ENCODE assay signal across 1 cellular context in the genomic region with DNA sequence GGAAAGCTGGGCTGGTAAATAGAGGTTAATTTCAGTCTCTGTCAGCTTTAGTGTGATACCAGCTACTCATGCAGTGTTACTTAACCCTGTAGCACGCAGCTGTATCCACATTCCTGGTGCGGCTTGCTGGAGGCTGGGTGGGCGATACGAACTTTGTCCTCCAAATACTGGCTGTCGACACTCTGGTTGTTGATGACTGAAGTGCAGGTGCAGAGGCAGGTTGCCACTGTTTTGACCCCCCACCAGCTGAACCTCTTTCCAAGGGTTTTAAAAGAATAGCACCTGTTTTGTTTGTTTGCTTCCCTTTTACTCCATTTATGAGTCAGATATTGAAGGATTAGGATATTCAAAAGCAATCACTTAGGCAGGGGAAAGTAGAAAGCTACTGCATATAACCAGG.
TF ChIP-seq lines count a peak whose summit lies in the region.

No MANE protein-coding gene starts in this region.

TF ChIP-seq in HepG2, 621 proteins besides CTCF, POLR2A, EP300 and RAD21 (continued from another document):
- TF ChIP-seq, protein P1, sequence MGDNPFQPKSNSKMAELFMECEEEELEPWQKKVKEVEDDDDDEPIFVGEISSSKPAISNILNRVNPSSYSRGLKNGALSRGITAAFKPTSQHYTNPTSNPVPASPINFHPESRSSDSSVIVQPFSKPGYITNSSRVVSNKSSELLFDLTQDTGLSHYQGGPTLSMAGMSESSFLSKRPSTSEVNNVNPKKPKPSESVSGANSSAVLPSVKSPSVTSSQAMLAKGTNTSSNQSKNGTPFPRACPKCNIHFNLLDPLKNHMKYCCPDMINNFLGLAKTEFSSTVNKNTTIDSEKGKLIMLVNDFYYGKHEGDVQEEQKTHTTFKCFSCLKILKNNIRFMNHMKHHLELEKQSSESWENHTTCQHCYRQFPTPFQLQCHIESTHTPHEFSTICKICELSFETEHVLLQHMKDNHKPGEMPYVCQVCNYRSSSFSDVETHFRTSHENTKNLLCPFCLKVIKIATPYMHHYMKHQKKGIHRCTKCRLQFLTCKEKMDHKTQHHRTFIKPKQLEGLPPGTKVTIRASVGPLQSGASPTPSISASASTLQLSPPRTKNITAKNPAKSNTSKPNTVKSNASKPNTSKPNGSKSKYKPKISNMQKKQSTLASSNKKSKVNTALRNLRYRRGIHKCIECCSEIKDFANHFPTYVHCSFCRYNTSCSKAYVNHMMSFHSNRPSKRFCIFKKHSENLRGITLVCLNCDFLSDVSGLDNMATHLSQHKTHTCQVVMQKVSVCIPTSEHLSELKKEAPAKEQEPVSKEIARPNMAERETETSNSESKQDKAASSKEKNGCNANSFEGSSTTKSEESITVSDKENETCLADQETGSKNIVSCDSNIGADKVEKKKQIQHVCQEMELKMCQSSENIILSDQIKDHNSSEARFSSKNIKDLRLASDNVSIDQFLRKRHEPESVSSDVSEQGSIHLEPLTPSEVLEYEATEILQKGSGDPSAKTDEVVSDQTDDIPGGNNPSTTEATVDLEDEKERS (CRISPR knock-in tag; IDR thresholded peaks at IDR 0.05), result no peak
- TF ChIP-seq GABPA (IDR thresholded peaks at IDR 0.05; ENCODE audit: low read depth, low read length) (no peak), GABPA (CRISPR knock-in tag; IDR thresholded peaks at IDR 0.05; ENCODE audit: low read depth) (peak; percentile 38; the same call in 1 of the 2 replicates), ZNF780A (CRISPR knock-in tag; IDR thresholded peaks at IDR 0.05) (peak; percentile 67; the same call in 1 of the 2 replicates), ETV5 (CRISPR knock-in tag; IDR thresholded peaks at IDR 0.05; ENCODE audit: borderline replicate concordance) (peak; percentile 33; the same call in 1 of the 2 replicates), ZNF644 (CRISPR knock-in tag; IDR thresholded peaks at IDR 0.05; ENCODE audit: low read depth) (peak; percentile 60; the same call in 1 of the 2 replicates), SMAD3 (CRISPR knock-in tag; IDR thresholded peaks at IDR 0.05) (0 out of 2 replicates have a peak, but pooled peaks have one; percentile 36), NONO (IDR thresholded peaks at IDR 0.05) (no peak), NONO (CRISPR knock-in tag; conservative IDR thresholded peaks at IDR 0.05) (0 out of 2 replicates have a peak, but pooled peaks have one; percentile 30), ISL2 (CRISPR knock-in tag; IDR thresholded peaks at IDR 0.05) (0 out of 2 replicates have a peak, but pooled peaks have one; percentile 53), RFX5 (IDR thresholded peaks at IDR 0.05; ENCODE audit: low read depth, low read length) (no peak), HOXA3 (CRISPR knock-in tag; IDR thresholded peaks at IDR 0.05) (peak; percentile 49; the same call in 1 of the 2 replicates), TBX2 (CRISPR knock-in tag; IDR thresholded peaks at IDR 0.05; ENCODE audit: borderline replicate concordance) (peak; percentile 77; the same call in 1 of the 2 replicates), NFYC (CRISPR knock-in tag; IDR thresholded peaks at IDR 0.05) (no peak), SOX6 (IDR thresholded peaks at IDR 0.05) (no peak), SOX6 (CRISPR knock-in tag; IDR thresholded peaks at IDR 0.05) (peak; percentile 48; the same call in 1 of the 2 replicates), ZNF382 (CRISPR knock-in tag; IDR thresholded peaks at IDR 0.05; ENCODE audit: borderline replicate concordance) (no peak), ZNF773 (CRISPR knock-in tag; IDR thresholded peaks at IDR 0.05; ENCODE audit: borderline replicate concordance) (no peak), KDM6A (CRISPR knock-in tag; IDR thresholded peaks at IDR 0.05; ENCODE audit: low read depth) (peak; percentile 46; the same call in 1 of the 2 replicates), ZNF652 (CRISPR knock-in tag; IDR thresholded peaks at IDR 0.05; ENCODE audit: borderline replicate concordance, low read depth) (peak; percentile 88), ZNF260 (CRISPR knock-in tag; IDR thresholded peaks at IDR 0.05; ENCODE audit: borderline replicate concordance, low read depth) (no peak), ZNF614 (CRISPR knock-in tag; IDR thresholded peaks at IDR 0.05; ENCODE audit: borderline replicate concordance) (peak; percentile 35; the same call in 1 of the 2 replicates), ZNF337 (CRISPR knock-in tag; IDR thresholded peaks at IDR 0.05; ENCODE audit: borderline replicate concordance, low read depth) (no peak), DMAP1 (CRISPR knock-in tag; IDR thresholded peaks at IDR 0.05) (peak; percentile 66), ZBTB7B (CRISPR knock-in tag; IDR thresholded peaks at IDR 0.05) (peak; percentile 95), TCF7 (IDR thresholded peaks at IDR 0.05; ENCODE audit: low read depth) (no peak), MAZ (IDR thresholded peaks at IDR 0.05; ENCODE audit: borderline replicate concordance, low read depth, low read length) (no peak), MAZ (CRISPR knock-in tag; IDR thresholded peaks at IDR 0.05; ENCODE audit: low read depth) (peak; percentile 44; the same call in 1 of the 2 replicates), ERF (CRISPR knock-in tag; IDR thresholded peaks at IDR 0.05) (0 out of 2 replicates have a peak, but pooled peaks have one; percentile 26), ZNF124 (CRISPR knock-in tag; IDR thresholded peaks at IDR 0.05) (0 out of 2 replicates have a peak, but pooled peaks have one; percentile 50), REPIN1 (CRISPR knock-in tag; IDR thresholded peaks at IDR 0.05; ENCODE audit: borderline replicate concordance, low read depth) (peak; percentile 55; the same call in 1 of the 2 replicates), HMG20A (CRISPR knock-in tag; IDR thresholded peaks at IDR 0.05; ENCODE audit: borderline replicate concordance) (0 out of 2 replicates have a peak, but pooled peaks have one; percentile 39), CAMTA2 (CRISPR knock-in tag; IDR thresholded peaks at IDR 0.05; ENCODE audit: borderline replicate concordance) (no peak), MTA1 (CRISPR knock-in tag; IDR thresholded peaks at IDR 0.05; ENCODE audit: borderline replicate concordance) (0 out of 2 replicates have a peak, but pooled peaks have one; percentile 31), ZNF772 (CRISPR knock-in tag; IDR thresholded peaks at IDR 0.05) (peak; percentile 36; the same call in 1 of the 2 replicates), ZKSCAN1 (IDR thresholded peaks at IDR 0.05; ENCODE audit: low read length) (no peak), SYNCRIP (IDR thresholded peaks at IDR 0.05; ENCODE audit: insufficient read depth, low read depth, low read length) (no peak), ZNF761 (CRISPR knock-in tag; conservative IDR thresholded peaks at IDR 0.05) (no peak), HNF4A (CRISPR knock-in tag; IDR thresholded peaks at IDR 0.05) (peak; percentile 95)
- TF ChIP-seq, protein P2, sequence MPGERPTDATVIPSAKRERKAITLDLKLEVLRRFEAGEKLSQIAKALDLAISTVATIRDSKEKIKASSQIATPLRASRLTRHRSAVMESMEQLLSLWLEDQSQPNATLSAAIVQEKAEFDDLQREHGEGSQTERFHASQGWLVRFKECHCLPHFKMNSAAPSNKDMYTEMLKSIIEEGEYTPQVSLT (CRISPR knock-in tag; IDR thresholded peaks at IDR 0.05; ENCODE audit: borderline replicate concordance, low read depth), result no peak
- TF ChIP-seq, protein P3, sequence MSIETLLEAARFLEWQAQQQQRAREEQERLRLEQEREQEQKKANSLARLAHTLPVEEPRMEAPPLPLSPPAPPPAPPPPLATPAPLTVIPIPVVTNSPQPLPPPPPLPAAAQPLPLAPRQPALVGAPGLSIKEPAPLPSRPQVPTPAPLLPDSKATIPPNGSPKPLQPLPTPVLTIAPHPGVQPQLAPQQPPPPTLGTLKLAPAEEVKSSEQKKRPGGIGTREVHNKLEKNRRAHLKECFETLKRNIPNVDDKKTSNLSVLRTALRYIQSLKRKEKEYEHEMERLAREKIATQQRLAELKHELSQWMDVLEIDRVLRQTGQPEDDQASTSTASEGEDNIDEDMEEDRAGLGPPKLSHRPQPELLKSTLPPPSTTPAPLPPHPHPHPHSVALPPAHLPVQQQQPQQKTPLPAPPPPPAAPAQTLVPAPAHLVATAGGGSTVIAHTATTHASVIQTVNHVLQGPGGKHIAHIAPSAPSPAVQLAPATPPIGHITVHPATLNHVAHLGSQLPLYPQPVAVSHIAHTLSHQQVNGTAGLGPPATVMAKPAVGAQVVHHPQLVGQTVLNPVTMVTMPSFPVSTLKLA (IDR thresholded peaks at IDR 0.05), result peak; percentile 57
- TF ChIP-seq, protein P4, sequence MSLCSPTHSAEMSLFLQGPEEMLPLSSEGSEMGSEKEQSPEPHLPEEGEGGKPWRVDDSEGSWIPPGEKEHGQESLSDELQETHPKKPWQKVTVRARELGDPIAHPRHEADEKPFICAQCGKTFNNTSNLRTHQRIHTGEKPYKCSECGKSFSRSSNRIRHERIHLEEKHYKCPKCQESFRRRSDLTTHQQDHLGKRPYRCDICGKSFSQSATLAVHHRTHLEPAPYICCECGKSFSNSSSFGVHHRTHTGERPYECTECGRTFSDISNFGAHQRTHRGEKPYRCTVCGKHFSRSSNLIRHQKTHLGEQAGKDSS (CRISPR knock-in tag; IDR thresholded peaks at IDR 0.05; ENCODE audit: borderline replicate concordance, low read depth), result 0 out of 2 replicates have a peak, but pooled peaks have one; percentile 41
- TF ChIP-seq, protein P5, sequence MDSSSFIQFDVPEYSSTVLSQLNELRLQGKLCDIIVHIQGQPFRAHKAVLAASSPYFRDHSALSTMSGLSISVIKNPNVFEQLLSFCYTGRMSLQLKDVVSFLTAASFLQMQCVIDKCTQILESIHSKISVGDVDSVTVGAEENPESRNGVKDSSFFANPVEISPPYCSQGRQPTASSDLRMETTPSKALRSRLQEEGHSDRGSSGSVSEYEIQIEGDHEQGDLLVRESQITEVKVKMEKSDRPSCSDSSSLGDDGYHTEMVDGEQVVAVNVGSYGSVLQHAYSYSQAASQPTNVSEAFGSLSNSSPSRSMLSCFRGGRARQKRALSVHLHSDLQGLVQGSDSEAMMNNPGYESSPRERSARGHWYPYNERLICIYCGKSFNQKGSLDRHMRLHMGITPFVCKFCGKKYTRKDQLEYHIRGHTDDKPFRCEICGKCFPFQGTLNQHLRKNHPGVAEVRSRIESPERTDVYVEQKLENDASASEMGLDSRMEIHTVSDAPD (CRISPR knock-in tag; IDR thresholded peaks at IDR 0.05), result no peak
- TF ChIP-seq, protein P6, sequence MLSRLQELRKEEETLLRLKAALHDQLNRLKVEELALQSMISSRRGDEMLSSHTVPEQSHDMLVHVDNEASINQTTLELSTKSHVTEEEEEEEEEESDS (CRISPR knock-in tag; IDR thresholded peaks at IDR 0.05; ENCODE audit: borderline replicate concordance), result no peak
- TF ChIP-seq, protein P7, sequence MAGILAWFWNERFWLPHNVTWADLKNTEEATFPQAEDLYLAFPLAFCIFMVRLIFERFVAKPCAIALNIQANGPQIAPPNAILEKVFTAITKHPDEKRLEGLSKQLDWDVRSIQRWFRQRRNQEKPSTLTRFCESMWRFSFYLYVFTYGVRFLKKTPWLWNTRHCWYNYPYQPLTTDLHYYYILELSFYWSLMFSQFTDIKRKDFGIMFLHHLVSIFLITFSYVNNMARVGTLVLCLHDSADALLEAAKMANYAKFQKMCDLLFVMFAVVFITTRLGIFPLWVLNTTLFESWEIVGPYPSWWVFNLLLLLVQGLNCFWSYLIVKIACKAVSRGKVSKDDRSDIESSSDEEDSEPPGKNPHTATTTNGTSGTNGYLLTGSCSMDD (CRISPR knock-in tag; IDR thresholded peaks at IDR 0.05), result no peak
- TF ChIP-seq, protein P8, sequence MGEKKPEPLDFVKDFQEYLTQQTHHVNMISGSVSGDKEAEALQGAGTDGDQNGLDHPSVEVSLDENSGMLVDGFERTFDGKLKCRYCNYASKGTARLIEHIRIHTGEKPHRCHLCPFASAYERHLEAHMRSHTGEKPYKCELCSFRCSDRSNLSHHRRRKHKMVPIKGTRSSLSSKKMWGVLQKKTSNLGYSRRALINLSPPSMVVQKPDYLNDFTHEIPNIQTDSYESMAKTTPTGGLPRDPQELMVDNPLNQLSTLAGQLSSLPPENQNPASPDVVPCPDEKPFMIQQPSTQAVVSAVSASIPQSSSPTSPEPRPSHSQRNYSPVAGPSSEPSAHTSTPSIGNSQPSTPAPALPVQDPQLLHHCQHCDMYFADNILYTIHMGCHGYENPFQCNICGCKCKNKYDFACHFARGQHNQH (CRISPR knock-in tag; IDR thresholded peaks at IDR 0.05), result peak; percentile 63; the same call in 1 of the 2 replicates
TF ChIP-seq in HepG2: peak in this region for 124.
